Comparison of ENCODE assay signal across 24 cellular contexts in genomic region chr16:82396509-82396908, GRCh38.
"Had no signal": no experiment of that assay in that cellular context is flagged by ENCODE, and none has a peak within 500 bp of the region (broad histone marks: within the 10 kb centered on the region; RNA-seq: fewer than 3 reads in every experiment).

No MANE protein-coding gene starts in this region.

- H3K4me1 ChIP-seq: esophagus muscularis mucosa, foreskin keratinocyte, gastroesophageal sphincter, heart left ventricle, prostate gland, right atrium auricular region, sigmoid colon, spleen, testis, tibial artery had no signal

- H3K9ac ChIP-seq: neural progenitor cell had no signal

- H3K79me2 ChIP-seq: hepatocyte had no signal

- H3K36me3 ChIP-seq: esophagus muscularis mucosa, gastroesophageal sphincter, heart left ventricle, neural progenitor cell, prostate gland, right atrium auricular region, sigmoid colon, spleen, tibial artery had no signal

- H3K4me3 ChIP-seq: coronary artery, esophagus muscularis mucosa, gastroesophageal sphincter, heart left ventricle, hepatocyte, mucosa of descending colon, neural progenitor cell, prostate gland, right atrium auricular region, sigmoid colon, skin epidermis, spleen, testis, tibial artery had no signal

- DNase-seq: dermis blood vessel endothelial cell; effector memory CD4-positive, alpha-beta T cell; foreskin keratinocyte; heart left ventricle; kidney; mesenchymal stem cell; mucosa of descending colon; naive thymus-derived CD4-positive, alpha-beta T cell; nucleus accumbens; sigmoid colon; spleen; stimulated activated CD4-positive, alpha-beta T cell treated with anti-CD3 and anti-CD28 coated beads, Interleukin-4, amount 100 ng/mL, for 4 hours; stimulated activated naive CD8-positive, alpha-beta T cell treated with anti-CD3 and anti-CD28 coated beads, Interleukin-15, Interleukin-2, amounts not matched to agents 100 U/mL and 50 U/mL, for 24 hours; substantia nigra; testis; tibial artery had no signal

- H3K27me3 ChIP-seq: esophagus muscularis mucosa, gastroesophageal sphincter, hepatocyte, neural progenitor cell, right atrium auricular region, sigmoid colon, testis, tibial artery had no signal

- H3K27ac ChIP-seq: coronary artery, esophagus muscularis mucosa, foreskin keratinocyte, gastroesophageal sphincter, heart left ventricle, hepatocyte, neural progenitor cell, prostate gland, right atrium auricular region, sigmoid colon, skin epidermis, testis, tibial artery had no signal

- H3K4me2 ChIP-seq: hepatocyte, neural progenitor cell had no signal

- H3K9me3 ChIP-seq: mucosa of descending colon, prostate gland, testis, tibial artery had no signal

- H2AFZ ChIP-seq: hepatocyte, neural progenitor cell had no signal
